1 cellular context compared by ENCODE assay signal in genomic region chr2:74347747-74348146, GRCh38.
TF ChIP-seq lines count a peak whose summit lies in the region.

No MANE protein-coding gene starts in this region.

TF ChIP-seq in K562, 482 proteins besides CTCF, POLR2A, EP300 and RAD21:
- TF ChIP-seq MAFG (tag; conservative IDR thresholded peaks at IDR 0.05), result peak; percentile 60
- TF ChIP-seq CREB1 (IDR thresholded peaks at IDR 0.05), result no peak
- TF ChIP-seq CREB1 (CRISPR knock-in tag; IDR thresholded peaks at IDR 0.05), result no peak
- no peak for TF ChIP-seq EP400 (IDR thresholded peaks at IDR 0.05)
- TF ChIP-seq JUNB (CRISPR knock-in tag; conservative IDR thresholded peaks at IDR 0.05), result no peak
- no peak for TF ChIP-seq GTF2A2 (tag; IDR thresholded peaks at IDR 0.05)
- peak; percentile 38 for TF ChIP-seq ZNF316 (IDR thresholded peaks at IDR 0.05)
- TF ChIP-seq ERF (CRISPR knock-in tag; IDR thresholded peaks at IDR 0.05), result no peak
- no peak for TF ChIP-seq ZNF609 (CRISPR knock-in tag; IDR thresholded peaks at IDR 0.05; ENCODE audit: borderline replicate concordance)
- TF ChIP-seq, protein P1, sequence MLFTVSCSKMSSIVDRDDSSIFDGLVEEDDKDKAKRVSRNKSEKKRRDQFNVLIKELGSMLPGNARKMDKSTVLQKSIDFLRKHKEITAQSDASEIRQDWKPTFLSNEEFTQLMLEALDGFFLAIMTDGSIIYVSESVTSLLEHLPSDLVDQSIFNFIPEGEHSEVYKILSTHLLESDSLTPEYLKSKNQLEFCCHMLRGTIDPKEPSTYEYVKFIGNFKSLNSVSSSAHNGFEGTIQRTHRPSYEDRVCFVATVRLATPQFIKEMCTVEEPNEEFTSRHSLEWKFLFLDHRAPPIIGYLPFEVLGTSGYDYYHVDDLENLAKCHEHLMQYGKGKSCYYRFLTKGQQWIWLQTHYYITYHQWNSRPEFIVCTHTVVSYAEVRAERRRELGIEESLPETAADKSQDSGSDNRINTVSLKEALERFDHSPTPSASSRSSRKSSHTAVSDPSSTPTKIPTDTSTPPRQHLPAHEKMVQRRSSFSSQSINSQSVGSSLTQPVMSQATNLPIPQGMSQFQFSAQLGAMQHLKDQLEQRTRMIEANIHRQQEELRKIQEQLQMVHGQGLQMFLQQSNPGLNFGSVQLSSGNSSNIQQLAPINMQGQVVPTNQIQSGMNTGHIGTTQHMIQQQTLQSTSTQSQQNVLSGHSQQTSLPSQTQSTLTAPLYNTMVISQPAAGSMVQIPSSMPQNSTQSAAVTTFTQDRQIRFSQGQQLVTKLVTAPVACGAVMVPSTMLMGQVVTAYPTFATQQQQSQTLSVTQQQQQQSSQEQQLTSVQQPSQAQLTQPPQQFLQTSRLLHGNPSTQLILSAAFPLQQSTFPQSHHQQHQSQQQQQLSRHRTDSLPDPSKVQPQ (CRISPR knock-in tag; IDR thresholded peaks at IDR 0.05; ENCODE audit: borderline replicate concordance), result no peak
- TF ChIP-seq NFE2 (IDR thresholded peaks at IDR 0.05; ENCODE audit: low read depth), result peak; percentile 39; the same call in 1 of the 2 replicates
